ENCODE assay signal across 22 cellular contexts in genomic region chr5:123527190-123527589, GRCh38. TPM values are rescaled to one million over a fixed set of nuclear protein-coding genes. Genes with fewer than 3 reads are reported as not detected.
DNase-seq lines count a peak whose midpoint lies in the region; ATAC-seq and TF ChIP-seq lines count a peak whose summit lies in the region.
"Had no signal": no experiment of that assay in that cellular context is flagged by ENCODE, and none has a peak within 500 bp of the region (broad histone marks: within the 10 kb centered on the region; RNA-seq: fewer than 3 reads in every experiment).

No MANE protein-coding gene starts in this region.

- no peaks in the 10 kb centered on the region for H3F3A ChIP-seq in SU-DHL-6 (ENCODE audit: insufficient read depth)

- H3K9me3 ChIP-seq in SU-DHL-6 (ENCODE audit: insufficient read depth, low read length) (no peaks in the 10 kb centered on the region), heart left ventricle (no peaks in the 10 kb centered on the region), endodermal cell (ENCODE audit: control insufficient read depth, low read length) (no peaks in the 10 kb centered on the region)
- H3K9me3 ChIP-seq: psoas muscle, stomach had no signal

- H4K20me1 ChIP-seq in SU-DHL-6 (ENCODE audit: low read depth, low read length) = peaks cover 70% of the 10 kb centered on the region

- peaks cover 44% of the 10 kb centered on the region for H3K79me2 ChIP-seq in SU-DHL-6 (ENCODE audit: insufficient read depth, low read length)

- H3K27me3 Mint-ChIP-seq in activated naive CD8-positive, alpha-beta T cell treated with anti-CD3 and anti-CD28 coated beads, Interleukin-2, amount 50 U/mL, for 24 hours = no peaks in the 10 kb centered on the region
- H3K27me3 Mint-ChIP-seq in activated naive CD8-positive, alpha-beta T cell treated with anti-CD3 and anti-CD28 coated beads for 36 hours = no peaks in the 10 kb centered on the region
- no peaks in the 10 kb centered on the region for H3K27me3 Mint-ChIP-seq in endodermal cell (ENCODE audit: insufficient read depth)
- H3K27me3 Mint-ChIP-seq: activated CD4-positive, alpha-beta T cell treated with anti-CD3 and anti-CD28 coated beads for 36 hours; type B pancreatic cell had no signal

- ATAC-seq in activated naive CD8-positive, alpha-beta T cell treated with anti-CD3 and anti-CD28 coated beads, Interleukin-2, amount 50 U/mL, for 24 hours = no peak
- ATAC-seq in GM21825 (IDR thresholded peaks at IDR 0.05; ENCODE audit: unreplicated experiment) = peak; percentile 66
- ATAC-seq in heart left ventricle = no peak
- ATAC-seq: activated CD4-positive, alpha-beta T cell treated with anti-CD3 and anti-CD28 coated beads for 36 hours; esophagus mucosa; psoas muscle had no signal

- H3K27me3 ChIP-seq in SU-DHL-6 (ENCODE audit: low read length) (no peaks in the 10 kb centered on the region), heart left ventricle (no peaks in the 10 kb centered on the region), endodermal cell (ENCODE audit: control insufficient read depth, insufficient read depth, low read length, poor library complexity, severe bottlenecking) (no peaks in the 10 kb centered on the region)
- H3K27me3 ChIP-seq: cardiac muscle cell, stomach had no signal

- TF ChIP-seq CTCF in SU-DHL-6 (IDR thresholded peaks at IDR 0.05; ENCODE audit: insufficient read depth, low read length, poor library complexity, severe bottlenecking) (no peak), heart left ventricle (IDR thresholded peaks at IDR 0.05) (no peak), endodermal cell (conservative IDR thresholded peaks at IDR 0.05) (no peak)

- peaks cover 51% of the 10 kb centered on the region for H3K4me1 Mint-ChIP-seq in activated naive CD8-positive, alpha-beta T cell treated with anti-CD3 and anti-CD28 coated beads, Interleukin-2, amount 50 U/mL, for 24 hours
- peaks cover 47% of the 10 kb centered on the region for H3K4me1 Mint-ChIP-seq in activated naive CD8-positive, alpha-beta T cell treated with anti-CD3 and anti-CD28 coated beads for 36 hours
- no peaks in the 10 kb centered on the region for H3K4me1 Mint-ChIP-seq in endodermal cell

- no peak overlapping the region for H2AFZ ChIP-seq in SU-DHL-6 (ENCODE audit: low read depth, low read length, severe bottlenecking)

- H3K9me3 Mint-ChIP-seq in activated naive CD8-positive, alpha-beta T cell treated with anti-CD3 and anti-CD28 coated beads, Interleukin-2, amount 50 U/mL, for 24 hours = no peaks in the 10 kb centered on the region
- no peaks in the 10 kb centered on the region for H3K9me3 Mint-ChIP-seq in activated naive CD8-positive, alpha-beta T cell treated with anti-CD3 and anti-CD28 coated beads for 36 hours
- H3K9me3 Mint-ChIP-seq in endodermal cell = peaks cover 2% of the 10 kb centered on the region
- H3K9me3 Mint-ChIP-seq: type B pancreatic cell had no signal

- TF ChIP-seq POLR2A in heart left ventricle (IDR thresholded peaks at IDR 0.05) = no peak

- peak overlapping the region; percentile 26 for H3K4me2 ChIP-seq in SU-DHL-6 (ENCODE audit: low read depth, low read length, poor library complexity, severe bottlenecking)
- H3K4me2 ChIP-seq: KMS-11 had no signal

- H3K4me3 ChIP-seq in SU-DHL-6 (ENCODE audit: insufficient read depth, low read length, poor library complexity, severe bottlenecking) (no peak overlapping the region), heart left ventricle (no peak overlapping the region), endodermal cell (ENCODE audit: low read length) (no peak overlapping the region)
- H3K4me3 ChIP-seq: cardiac muscle cell, psoas muscle, skin epidermis, stomach had no signal

- H3K27ac Mint-ChIP-seq in activated naive CD8-positive, alpha-beta T cell treated with anti-CD3 and anti-CD28 coated beads, Interleukin-2, amount 50 U/mL, for 24 hours = peak overlapping the region; percentile 3
- no peak overlapping the region for H3K27ac Mint-ChIP-seq in activated naive CD8-positive, alpha-beta T cell treated with anti-CD3 and anti-CD28 coated beads for 36 hours
- no peak overlapping the region for H3K27ac Mint-ChIP-seq in endodermal cell
- H3K27ac Mint-ChIP-seq: activated CD4-positive, alpha-beta T cell treated with anti-CD3 and anti-CD28 coated beads for 36 hours; type B pancreatic cell had no signal

- peaks cover 2 to 56% (median 32%) of the 10 kb centered on the region in 12 donors for H3K4me1 ChIP-seq in heart left ventricle
- H3K4me1 ChIP-seq in endodermal cell (ENCODE audit: control insufficient read depth, insufficient read depth, low read length) = no peaks in the 10 kb centered on the region

- H3K4me3 Mint-ChIP-seq in activated naive CD8-positive, alpha-beta T cell treated with anti-CD3 and anti-CD28 coated beads, Interleukin-2, amount 50 U/mL, for 24 hours = no peak overlapping the region
- no peak overlapping the region for H3K4me3 Mint-ChIP-seq in activated naive CD8-positive, alpha-beta T cell treated with anti-CD3 and anti-CD28 coated beads for 36 hours
- H3K4me3 Mint-ChIP-seq in endodermal cell = no peak overlapping the region
- H3K4me3 Mint-ChIP-seq: activated CD4-positive, alpha-beta T cell treated with anti-CD3 and anti-CD28 coated beads for 36 hours; type B pancreatic cell had no signal

- no peaks in the 10 kb centered on the region for H3K9me2 ChIP-seq in SU-DHL-6 (replicated peaks; ENCODE audit: insufficient read depth, low read length)

- H3K9ac ChIP-seq in SU-DHL-6 (ENCODE audit: low read length) = no peak overlapping the region
- no peak overlapping the region for H3K9ac ChIP-seq in endodermal cell (ENCODE audit: extremely low read depth, low read length, poor library complexity, severe bottlenecking)
- H3K9ac ChIP-seq: KMS-11 had no signal

- peaks cover 6% of the 10 kb centered on the region for H3K36me3 Mint-ChIP-seq in activated naive CD8-positive, alpha-beta T cell treated with anti-CD3 and anti-CD28 coated beads, Interleukin-2, amount 50 U/mL, for 24 hours (ENCODE audit: low read depth)
- peaks cover 2% of the 10 kb centered on the region for H3K36me3 Mint-ChIP-seq in activated naive CD8-positive, alpha-beta T cell treated with anti-CD3 and anti-CD28 coated beads for 36 hours
- peaks cover 5% of the 10 kb centered on the region for H3K36me3 Mint-ChIP-seq in endodermal cell (ENCODE audit: low read depth)

- H3K27ac ChIP-seq in SU-DHL-6 (ENCODE audit: low read depth, low read length) (no peak overlapping the region), heart left ventricle (no peak overlapping the region), endodermal cell (ENCODE audit: low read depth, low read length) (no peak overlapping the region)
- H3K27ac ChIP-seq: cardiac muscle cell, KMS-11, psoas muscle, RWPE1, stomach had no signal

- DNase-seq in activated naive CD8-positive, alpha-beta T cell treated with anti-CD3 and anti-CD28 coated beads, Interleukin-2, amount 50 U/mL, for 24 hours = no peak
- no peak for DNase-seq in activated naive CD8-positive, alpha-beta T cell treated with anti-CD3 and anti-CD28 coated beads for 36 hours
- DNase-seq in heart left ventricle = no peak
- no peak for DNase-seq in foreskin melanocyte
- no peak for DNase-seq in NCI-H82 (lab: John Stamatoyannopoulos, UW)
- DNase-seq in endodermal cell = no peak
- DNase-seq: activated CD4-positive, alpha-beta T cell treated with anti-CD3 and anti-CD28 coated beads for 36 hours; activated effector memory CD4-positive, alpha-beta T cell treated with Interleukin-2 at 50 U/mL for 16 hours; HCEC 1CT; NCI-H2081; NCI-H446 treated with DMSO at 0.1 percent for 48 hours; psoas muscle; stimulated activated CD4-positive, alpha-beta T cell treated with anti-CD3 and anti-CD28 coated beads, Interleukin-2, amount 100 ng/mL, for 48 hours; stomach had no signal

- intact Hi-C loops in heart left ventricle (cut with DNase I) = no loop called here

- H3K36me3 ChIP-seq in SU-DHL-6 (ENCODE audit: low read length) (peaks cover under 1% of the 10 kb centered on the region; the same call in 1 of the 2 replicates), heart left ventricle (no peaks in the 10 kb centered on the region), endodermal cell (ENCODE audit: control insufficient read depth, insufficient read depth, low read length) (no peaks in the 10 kb centered on the region)
- H3K36me3 ChIP-seq: cardiac muscle cell, stomach had no signal

RNA-seq across cellular contexts. Expression of gene CSNK1G3, which starts 15.2 kb away (rescaled TPM):
- total RNA-seq in activated naive CD8-positive, alpha-beta T cell treated with anti-CD3 and anti-CD28 coated beads for 36 hours = 10 to 100 TPM; 29.9 to 32.8 TPM
- 10 to 100 TPM; 19.3 to 34.3 (median 25.4) TPM for total RNA-seq in heart left ventricle
- 1 to 10 TPM; 4.0 to 8.0 TPM for polyA plus RNA-seq in heart left ventricle
- total RNA-seq in endodermal cell = 10 to 100 TPM; 47.5 to 48.4 TPM
- polyA plus RNA-seq in endodermal cell (2013, experiment 1 of 2) = 39.7 TPM
- 38.4 TPM for polyA plus RNA-seq in endodermal cell (2013, experiment 2 of 2)
